1 cellular context compared by ENCODE assay signal in genomic region chr9:113574381-113575262, GRCh38.
TF ChIP-seq lines count a peak whose summit lies in the region.

No MANE protein-coding gene starts in this region.

TF ChIP-seq in H1, 55 proteins besides CTCF, POLR2A, EP300 and RAD21:
- TF ChIP-seq HDAC2 (IDR thresholded peaks at IDR 0.05; ENCODE audit: borderline replicate concordance in 1 of 2, low read depth in 2 of 2, low read length in 2 of 2) = no peak
- TF ChIP-seq SIN3A (conservative IDR thresholded peaks at IDR 0.05 in 1 of 2, IDR thresholded peaks at IDR 0.05 in 1 of 2; ENCODE audit: low read depth in 1 of 2, low read length in 2 of 2) = no peak
- TF ChIP-seq POLR2AphosphoS5 (IDR thresholded peaks at IDR 0.05; ENCODE audit: low read depth, low read length) = no peak
- no peak for TF ChIP-seq GABPA (IDR thresholded peaks at IDR 0.05; ENCODE audit: borderline replicate concordance, insufficient read depth, low read length)
- TF ChIP-seq SP2 (IDR thresholded peaks at IDR 0.05; ENCODE audit: low read length) = no peak
- TF ChIP-seq USF2 (IDR thresholded peaks at IDR 0.05; ENCODE audit: low read length) = no peak
- TF ChIP-seq GTF2F1 (IDR thresholded peaks at IDR 0.05; ENCODE audit: borderline replicate concordance, low read depth, low read length) = no peak
- TF ChIP-seq CBX8 (IDR thresholded peaks at IDR 0.05; ENCODE audit: borderline replicate concordance, low read depth, low read length) = no peak
